ENCODE assay signal across 27 cellular contexts in genomic region chr12:9820281-9820930, GRCh38. TPM values are rescaled to one million over a fixed set of nuclear protein-coding genes. Genes with fewer than 3 reads are reported as not detected.
"Had no signal": no experiment of that assay in that cellular context is flagged by ENCODE, and none has a peak within 500 bp of the region (broad histone marks: within the 10 kb centered on the region; RNA-seq: fewer than 3 reads in every experiment).

No MANE protein-coding gene starts in this region.

- ATAC-seq: activated T-cell treated with anti-CD3 and anti-CD28 coated beads, Interleukin-2, amount 50 U/mL, for 4 hours; T-helper 17 cell; WTC11 had no signal

- H3K9me3 Mint-ChIP-seq: activated naive CD4-positive, alpha-beta T cell treated with anti-CD3 and anti-CD28 coated beads for 36 hours; activated T-cell treated with anti-CD3 and anti-CD28 coated beads, Interleukin-2, amount 50 U/mL, for 4 hours; brain; WTC11 had no signal

- DNase-seq: activated CD4-positive, alpha-beta T cell treated with anti-CD3 and anti-CD28 coated beads for 48 hours; activated CD4-positive, alpha-beta T cell treated with anti-CD3 and anti-CD28 coated beads, Interleukin-2, amount 50 U/mL, for 4 hours; activated CD4-positive, CD25-positive, alpha-beta regulatory T cell treated with anti-CD3 and anti-CD28 coated beads, Interleukin-2, amount 50 U/mL, for 72 hours; activated CD8-positive, alpha-beta memory T cell treated with anti-CD3 and anti-CD28 coated beads for 24 hours; activated gamma-delta T cell; activated naive CD4-positive, alpha-beta T cell treated with anti-CD3 and anti-CD28 coated beads for 36 hours; activated naive CD8-positive, alpha-beta T cell treated with anti-CD3 and anti-CD28 coated beads, Interleukin-2, amount 10 ng/mL, durations not matched to agents 7 days and 5 days; activated T-cell treated with anti-CD3 and anti-CD28 coated beads, Interleukin-2, amount 50 U/mL, for 4 hours; KG1; NCI-H1092; NCI-H1417; NCI-H1930; NCI-H2171; NCI-H2227 treated with DMSO at 0.1 percent for 48 hours; NCI-H526; NCI-H82; SIG-M5; T-helper 17 cell; T-helper 9 cell had no signal

- H3K27ac Mint-ChIP-seq: activated naive CD4-positive, alpha-beta T cell treated with anti-CD3 and anti-CD28 coated beads for 36 hours; brain; T-helper 17 cell; WTC11 had no signal

- H3K4me1 Mint-ChIP-seq: brain, WTC11 had no signal

- H3K36me3 Mint-ChIP-seq: brain, WTC11 had no signal

- H3K4me3 Mint-ChIP-seq: activated naive CD4-positive, alpha-beta T cell treated with anti-CD3 and anti-CD28 coated beads for 36 hours; activated naive CD8-positive, alpha-beta T cell treated with anti-CD3 and anti-CD28 coated beads, Interleukin-2, amount 10 ng/mL, durations not matched to agents 7 days and 5 days; activated T-cell treated with anti-CD3 and anti-CD28 coated beads, Interleukin-2, amount 50 U/mL, for 4 hours; brain; T-helper 17 cell; WTC11 had no signal

RNA-seq across cellular contexts. Expression of gene KLRF1, which starts 6.9 kb away (rescaled TPM):
- total RNA-seq: activated naive CD4-positive, alpha-beta T cell treated with anti-CD3 and anti-CD28 coated beads for 36 hours; activated T-cell treated with anti-CD3 and anti-CD28 coated beads, Interleukin-2, amount 50 U/mL, for 4 hours; astrocyte; LHCN-M2; MCF 10A; OCI-LY7; RPMI7951; WTC11 had no signal

RNA-seq across cellular contexts. Expression of gene CLEC2B, which starts 48.7 kb away (rescaled TPM):
- total RNA-seq: astrocyte had no signal

RNA-seq across cellular contexts. Expression of gene CD69, which starts 59.7 kb away (rescaled TPM):
- total RNA-seq: LHCN-M2, MCF 10A, NCI-H460, RPMI7951 had no signal
